In the genomic region with DNA sequence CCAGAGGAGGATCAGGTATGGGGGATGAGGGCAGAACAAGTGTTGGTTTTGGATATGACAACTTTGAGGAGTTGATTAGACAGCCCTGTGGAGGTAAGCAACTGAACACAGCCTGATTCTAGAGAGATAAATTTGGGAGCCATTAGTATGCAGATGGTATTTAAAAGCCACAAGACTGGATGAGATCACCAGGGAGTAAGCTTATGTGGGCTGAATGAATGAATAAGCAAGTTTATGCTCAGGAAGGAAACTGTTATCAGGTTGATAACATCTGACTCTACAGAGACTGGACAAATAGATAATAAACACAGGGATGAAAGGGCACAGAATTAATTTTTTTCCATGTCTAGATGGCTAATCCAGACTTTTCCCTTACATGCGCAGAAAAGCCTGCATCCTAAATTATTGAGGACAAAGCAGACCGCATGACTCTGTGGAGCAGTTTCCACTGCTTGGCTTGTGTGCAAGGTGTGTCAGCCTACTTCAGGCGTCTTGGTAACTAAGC, we compare ENCODE assay signal across 1 cellular context.
A peak's percentile ranks its signal among the peaks of the same experiment; 100 is the strongest.
TF ChIP-seq lines count a peak whose summit lies in the region.

No MANE protein-coding gene starts in this region.

TF ChIP-seq in SK-N-SH treated with all-trans-retinoic acid at 6 μM for 48 hours, 23 proteins besides CTCF, POLR2A, EP300 and RAD21 (continued from another document):
- TF ChIP-seq, protein P1, sequence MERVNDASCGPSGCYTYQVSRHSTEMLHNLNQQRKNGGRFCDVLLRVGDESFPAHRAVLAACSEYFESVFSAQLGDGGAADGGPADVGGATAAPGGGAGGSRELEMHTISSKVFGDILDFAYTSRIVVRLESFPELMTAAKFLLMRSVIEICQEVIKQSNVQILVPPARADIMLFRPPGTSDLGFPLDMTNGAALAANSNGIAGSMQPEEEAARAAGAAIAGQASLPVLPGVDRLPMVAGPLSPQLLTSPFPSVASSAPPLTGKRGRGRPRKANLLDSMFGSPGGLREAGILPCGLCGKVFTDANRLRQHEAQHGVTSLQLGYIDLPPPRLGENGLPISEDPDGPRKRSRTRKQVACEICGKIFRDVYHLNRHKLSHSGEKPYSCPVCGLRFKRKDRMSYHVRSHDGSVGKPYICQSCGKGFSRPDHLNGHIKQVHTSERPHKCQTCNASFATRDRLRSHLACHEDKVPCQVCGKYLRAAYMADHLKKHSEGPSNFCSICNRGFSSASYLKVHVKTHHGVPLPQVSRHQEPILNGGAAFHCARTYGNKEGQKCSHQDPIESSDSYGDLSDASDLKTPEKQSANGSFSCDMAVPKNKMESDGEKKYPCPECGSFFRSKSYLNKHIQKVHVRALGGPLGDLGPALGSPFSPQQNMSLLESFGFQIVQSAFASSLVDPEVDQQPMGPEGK (CRISPR knock-in tag; IDR thresholded peaks at IDR 0.05; ENCODE audit: borderline replicate concordance): no peak
- TF ChIP-seq TOX (CRISPR knock-in tag; IDR thresholded peaks at IDR 0.05; ENCODE audit: borderline replicate concordance) (no peak), ARNTL (CRISPR knock-in tag; IDR thresholded peaks at IDR 0.05; ENCODE audit: borderline replicate concordance, low read depth) (no peak), SNAI2 (CRISPR knock-in tag; IDR thresholded peaks at IDR 0.05) (no peak), OSR1 (CRISPR knock-in tag; IDR thresholded peaks at IDR 0.05) (no peak), GLIS3 (CRISPR knock-in tag; IDR thresholded peaks at IDR 0.05) (no peak), ZNF70 (CRISPR knock-in tag; IDR thresholded peaks at IDR 0.05) (no peak), TCF4 (CRISPR knock-in tag; IDR thresholded peaks at IDR 0.05; ENCODE audit: borderline replicate concordance) (peak; percentile 13; the same call in 1 of the 2 replicates), PPARA (CRISPR knock-in tag; IDR thresholded peaks at IDR 0.05; ENCODE audit: borderline replicate concordance) (no peak), ZNF8 (CRISPR knock-in tag; IDR thresholded peaks at IDR 0.05) (no peak), ISL1 (CRISPR knock-in tag; IDR thresholded peaks at IDR 0.05) (peak; percentile 26; the same call in 1 of the 2 replicates), CSDC2 (CRISPR knock-in tag; IDR thresholded peaks at IDR 0.05) (no peak)
- TF ChIP-seq, protein P2, sequence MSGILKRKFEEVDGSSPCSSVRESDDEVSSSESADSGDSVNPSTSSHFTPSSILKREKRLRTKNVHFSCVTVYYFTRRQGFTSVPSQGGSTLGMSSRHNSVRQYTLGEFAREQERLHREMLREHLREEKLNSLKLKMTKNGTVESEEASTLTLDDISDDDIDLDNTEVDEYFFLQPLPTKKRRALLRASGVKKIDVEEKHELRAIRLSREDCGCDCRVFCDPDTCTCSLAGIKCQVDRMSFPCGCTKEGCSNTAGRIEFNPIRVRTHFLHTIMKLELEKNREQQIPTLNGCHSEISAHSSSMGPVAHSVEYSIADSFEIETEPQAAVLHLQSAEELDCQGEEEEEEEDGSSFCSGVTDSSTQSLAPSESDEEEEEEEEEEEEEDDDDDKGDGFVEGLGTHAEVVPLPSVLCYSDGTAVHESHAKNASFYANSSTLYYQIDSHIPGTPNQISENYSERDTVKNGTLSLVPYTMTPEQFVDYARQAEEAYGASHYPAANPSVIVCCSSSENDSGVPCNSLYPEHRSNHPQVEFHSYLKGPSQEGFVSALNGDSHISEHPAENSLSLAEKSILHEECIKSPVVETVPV (CRISPR knock-in tag; IDR thresholded peaks at IDR 0.05): no peak
TF ChIP-seq in SK-N-SH treated with all-trans-retinoic acid at 6 μM for 48 hours: peak in this region for 3.
